Comparison of ENCODE assay signal across 9 cellular contexts in the genomic region with DNA sequence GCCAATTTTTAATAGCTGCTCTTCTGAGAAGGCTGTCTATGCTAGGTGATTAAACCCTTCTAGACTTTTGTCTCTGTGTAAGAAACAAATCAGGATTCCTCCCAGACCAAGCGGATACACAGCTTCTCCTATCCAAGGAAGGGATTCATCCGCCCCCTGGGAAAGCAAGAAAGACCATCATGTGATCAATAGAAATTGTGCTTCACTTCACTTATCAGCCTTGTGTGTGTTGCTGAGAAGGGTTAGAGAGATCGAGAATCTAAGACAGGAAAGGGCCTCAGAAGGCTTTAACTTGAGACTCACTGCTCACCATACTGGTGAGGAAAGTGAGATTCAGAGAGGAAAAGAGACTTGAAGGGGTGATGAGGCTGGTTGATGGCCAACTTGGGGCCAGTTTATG. TPM values are rescaled to one million over a fixed set of nuclear protein-coding genes. Genes with fewer than 3 reads are reported as not detected.
DNase-seq lines count a peak whose midpoint lies in the region; ATAC-seq and TF ChIP-seq lines count a peak whose summit lies in the region.
"Had no signal": no experiment of that assay in that cellular context is flagged by ENCODE, and none has a peak within 500 bp of the region (broad histone marks: within the 10 kb centered on the region; RNA-seq: fewer than 3 reads in every experiment).

No MANE protein-coding gene starts in this region.

- TF ChIP-seq POLR2A in spleen (IDR thresholded peaks at IDR 0.05): no peak

- no peaks in the 10 kb centered on the region for H3K9me2 ChIP-seq in DOHH2 (replicated peaks; ENCODE audit: control insufficient read depth, low read length)
- no peaks in the 10 kb centered on the region for H3K9me2 ChIP-seq in PC-3 (replicated peaks; ENCODE audit: low read length)

- H3K4me2 ChIP-seq in DOHH2 (ENCODE audit: low read length): peak overlapping the region; percentile 71
- peak overlapping the region; percentile 92 for H3K4me2 ChIP-seq in PC-3 (ENCODE audit: low read length)
- peak overlapping the region; percentile 95 for H3K4me2 ChIP-seq in osteoblast (ENCODE audit: insufficient read depth, low read length)

- H3K36me3 ChIP-seq in DOHH2 (ENCODE audit: control insufficient read depth, low read length) (peaks cover 26% of the 10 kb centered on the region), PC-3 (ENCODE audit: low read depth, low read length) (no peaks in the 10 kb centered on the region), osteoblast (ENCODE audit: insufficient read depth, low read length) (peaks cover 23% of the 10 kb centered on the region), spleen (peaks cover 0 to 33% (median 19%) of the 10 kb centered on the region in 6 donors)

- ATAC-seq in PC-3 (no peak), HG03280 (IDR thresholded peaks at IDR 0.05; ENCODE audit: unreplicated experiment) (no peak)

- DNase-seq in PC-3 (no peak), endothelial cell (ENCODE audit: low spot score) (no peak), osteoblast (ENCODE audit: insufficient read length, low spot score, missing footprints) (peak; percentile 86), MV-4-11 (lab: John Stamatoyannopoulos, UW) (no peak), spleen (no peak), HUDEP-2 (lab: John Stamatoyannopoulos, UW; ENCODE audit: unreplicated experiment in 76 of 76) (no peak)
- DNase-seq: stimulated activated naive CD4-positive, alpha-beta T cell treated with Interleukin-2 at 50 U/mL for 16 hours had no signal

- TF ChIP-seq CTCF in DOHH2 (IDR thresholded peaks at IDR 0.05; ENCODE audit: low read depth, low read length, poor library complexity, severe bottlenecking): no peak
- TF ChIP-seq CTCF in PC-3 (conservative IDR thresholded peaks at IDR 0.05; ENCODE audit: low read depth, low read length): no peak
- no peak for TF ChIP-seq CTCF in endothelial cell (IDR thresholded peaks at IDR 0.05; ENCODE audit: unreplicated experiment)
- TF ChIP-seq CTCF in osteoblast (IDR thresholded peaks at IDR 0.05; ENCODE audit: extremely low read depth, low read depth, low read length): no peak
- no peak for TF ChIP-seq CTCF in spleen (IDR thresholded peaks at IDR 0.05 in 8 of 11, conservative IDR thresholded peaks at IDR 0.05 in 3 of 11)

- 88 to 96% (median 91%) methylated on average over 3 of the region's 3 CpGs for WGBS in spleen, 5 donors

- H3K9ac ChIP-seq in PC-3 (ENCODE audit: low read length): peak overlapping the region; percentile 88

- H3K36me3 Mint-ChIP-seq in endothelial cell (ENCODE audit: low read depth, unreplicated experiment): peaks cover 5% of the 10 kb centered on the region

- no peaks in the 10 kb centered on the region for H3K9me3 Mint-ChIP-seq in endothelial cell (ENCODE audit: unreplicated experiment)

- peaks cover 3% of the 10 kb centered on the region for H3K27me3 Mint-ChIP-seq in endothelial cell (ENCODE audit: unreplicated experiment)

- no peaks in the 10 kb centered on the region for H4K20me1 ChIP-seq in DOHH2 (ENCODE audit: control insufficient read depth, insufficient read depth, low read depth, low read length)
- H4K20me1 ChIP-seq in PC-3 (ENCODE audit: low read length): no peaks in the 10 kb centered on the region
- H4K20me1 ChIP-seq in osteoblast (ENCODE audit: insufficient read depth, low read length): peaks cover 8% of the 10 kb centered on the region

- H3K9me3 ChIP-seq in DOHH2 (ENCODE audit: control insufficient read depth, insufficient read depth, low read length): no peaks in the 10 kb centered on the region
- no peaks in the 10 kb centered on the region for H3K9me3 ChIP-seq in PC-3 (ENCODE audit: low read length)
- H3K9me3 ChIP-seq in osteoblast (ENCODE audit: low read depth, low read length): no peaks in the 10 kb centered on the region
- no peaks in the 10 kb centered on the region for H3K9me3 ChIP-seq in spleen

- CTCF ChIA-PET in PC-3 (lab: Charles Lee): no interaction called here

- POLR2A ChIA-PET in PC-3 (lab: Charles Lee; ENCODE audit: unreplicated experiment): no interaction called here

- intact Hi-C loops in PC-3 (cut with micrococcal nuclease): no loop called here
- intact Hi-C loops in spleen (cut with DNase I; ENCODE audit: low total_unique reads): no loop called here

- H3K4me1 Mint-ChIP-seq in endothelial cell (ENCODE audit: unreplicated experiment): peaks cover 15% of the 10 kb centered on the region

- H3K4me1 ChIP-seq in DOHH2 (ENCODE audit: control insufficient read depth, low read length) (peaks cover 18% of the 10 kb centered on the region), PC-3 (ENCODE audit: insufficient read depth, low read length) (peaks cover 10% of the 10 kb centered on the region), osteoblast (ENCODE audit: insufficient read depth, low read length) (peaks cover 10% of the 10 kb centered on the region), spleen (peaks cover 10 to 44% (median 28%) of the 10 kb centered on the region in 6 donors)

- H2AFZ ChIP-seq in PC-3 (ENCODE audit: low read length): no peak overlapping the region
- no peak overlapping the region for H2AFZ ChIP-seq in osteoblast (ENCODE audit: low read length)

- peak overlapping the region; percentile 96 for H3K4me3 ChIP-seq in DOHH2 (ENCODE audit: low read length)
- peak overlapping the region; percentile 88 for H3K4me3 ChIP-seq in PC-3 (ENCODE audit: low read length)
- H3K4me3 ChIP-seq in osteoblast (ENCODE audit: insufficient read depth, low read length): peak overlapping the region; percentile 88
- H3K4me3 ChIP-seq in spleen: peak overlapping the region in 3 of 8 donors; percentile 62 to 97 (median 83)

- no TSS peak for BruUV-seq in PC-3 (replicated peaks; lab: Mats Ljungman, UMichigan)

- H3K27ac ChIP-seq in DOHH2 (ENCODE audit: low read depth, low read length) (no peak overlapping the region), PC-3 (ENCODE audit: low read length) (no peak overlapping the region), osteoblast (ENCODE audit: low read depth, low read length) (peak overlapping the region; percentile 56), spleen (peak overlapping the region in 3 of 8 donors; percentile 86 to 96 (median 94))

- peak overlapping the region; percentile 95 for H3K4me3 Mint-ChIP-seq in endothelial cell (ENCODE audit: unreplicated experiment)

- H3K79me2 ChIP-seq in DOHH2 (ENCODE audit: control insufficient read depth, low read length): peaks cover 28% of the 10 kb centered on the region
- H3K79me2 ChIP-seq in PC-3 (ENCODE audit: low read length): peaks cover 26% of the 10 kb centered on the region
- H3K79me2 ChIP-seq in osteoblast (ENCODE audit: insufficient read depth, low read length): peaks cover 36% of the 10 kb centered on the region

- no peaks in the 10 kb centered on the region for H3K27me3 ChIP-seq in DOHH2 (ENCODE audit: control insufficient read depth, low read length)
- H3K27me3 ChIP-seq in PC-3 (ENCODE audit: low read length): no peaks in the 10 kb centered on the region
- H3K27me3 ChIP-seq in osteoblast (ENCODE audit: insufficient read depth, low read length): no peaks in the 10 kb centered on the region
- no peaks in the 10 kb centered on the region for H3K27me3 ChIP-seq in spleen (replicated peaks in 1 of 7)

- H3K27ac Mint-ChIP-seq in endothelial cell (ENCODE audit: unreplicated experiment): no peak overlapping the region

- no peaks in the 10 kb centered on the region for H3F3A ChIP-seq in DOHH2 (ENCODE audit: control insufficient read depth, insufficient read depth)
- no peaks in the 10 kb centered on the region for H3F3A ChIP-seq in PC-3 (ENCODE audit: low read length, unreplicated experiment)

RNA-seq across cellular contexts. Expression of a gene that starts 1.5 kb away (rescaled TPM):
- 23.1 and 40.5 TPM in 2 replicates for total RNA-seq in PC-3 (2014; rRNA removed)
- 45.6 TPM for total RNA-seq in endothelial cell (ENCODE audit: unreplicated experiment)
- total RNA-seq in osteoblast: 26.4 and 27.1 TPM in 2 replicates
- total RNA-seq in spleen: 10 to 100 TPM; 19.4 to 52.6 (median 35.0) TPM
- polyA plus RNA-seq in spleen: 10 to 100 TPM; 13.1 to 28.6 (median 28.5) TPM

RNA-seq across cellular contexts. Expression of a gene that starts 26.5 kb away (rescaled TPM):
- total RNA-seq in PC-3 (2014; rRNA removed): 1.4 and 4.4 TPM in 2 replicates
- 0.18 TPM for total RNA-seq in endothelial cell (ENCODE audit: unreplicated experiment)
- 0.29 TPM in 1 of 2 replicates, not detected in the other for total RNA-seq in osteoblast
- total RNA-seq in spleen: under 1 TPM in 5 of 7 donors, not detected in 2; 0.38 to 0.68 (median 0.54) TPM
- under 1 TPM; 0.12 to 0.26 (median 0.17) TPM for polyA plus RNA-seq in spleen

RNA-seq across cellular contexts. Expression of a gene that starts 48.5 kb away (rescaled TPM):
- total RNA-seq in PC-3 (2014; rRNA removed) (28.5 and 40.0 TPM in 2 replicates), endothelial cell (ENCODE audit: unreplicated experiment) (41.8 TPM), osteoblast (14.5 and 16.2 TPM in 2 replicates), spleen (10 to 100 TPM; 32.1 to 40.0 (median 37.7) TPM)
- polyA plus RNA-seq in spleen: 10 to 100 TPM; 13.5 to 32.1 (median 27.4) TPM

RNA-seq across cellular contexts. Expression of a gene that starts 59.4 kb away (rescaled TPM):
- 8.2 and 8.9 TPM in 2 replicates for total RNA-seq in PC-3 (2014; rRNA removed)
- total RNA-seq in endothelial cell (ENCODE audit: unreplicated experiment): 26.7 TPM
- 12.3 and 14.7 TPM in 2 replicates for total RNA-seq in osteoblast
- 10 to 100 TPM; 28.9 to 56.9 (median 39.5) TPM for total RNA-seq in spleen
- polyA plus RNA-seq in spleen: 10 to 100 TPM in 2 of 3 donors, 1 to 10 TPM in 1; 8.6 to 15.6 (median 10.8) TPM
